ENCODE assay signal across 1 cellular context in the genomic region with DNA sequence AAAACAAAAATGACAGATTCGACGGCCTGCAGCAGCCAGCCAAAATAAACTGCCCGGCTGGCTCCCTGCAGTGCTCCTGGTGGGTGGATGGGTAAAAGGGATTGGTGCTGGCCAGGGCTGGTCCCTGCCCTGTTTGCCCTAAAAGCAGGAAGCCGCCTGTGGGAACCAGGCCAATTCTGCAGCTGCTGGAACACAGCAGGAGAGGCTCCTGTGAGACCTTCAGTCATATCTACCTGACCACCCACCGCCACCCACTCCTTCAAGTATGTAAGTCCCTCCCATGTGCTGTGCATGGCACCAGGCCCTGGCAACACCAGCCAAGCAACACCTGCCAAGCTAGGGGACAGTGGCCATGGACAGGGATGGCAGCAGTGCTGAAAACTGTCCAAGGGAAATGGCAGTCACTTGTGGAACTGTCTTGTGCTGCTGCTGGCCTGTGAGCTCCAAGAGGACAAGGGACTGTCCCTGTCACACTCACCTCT.
TF ChIP-seq lines count a peak whose summit lies in the region.

No MANE protein-coding gene starts in this region.

TF ChIP-seq in GM23338, 12 proteins besides CTCF, POLR2A, EP300 and RAD21 (continued from another document):
- TF ChIP-seq, protein P1, sequence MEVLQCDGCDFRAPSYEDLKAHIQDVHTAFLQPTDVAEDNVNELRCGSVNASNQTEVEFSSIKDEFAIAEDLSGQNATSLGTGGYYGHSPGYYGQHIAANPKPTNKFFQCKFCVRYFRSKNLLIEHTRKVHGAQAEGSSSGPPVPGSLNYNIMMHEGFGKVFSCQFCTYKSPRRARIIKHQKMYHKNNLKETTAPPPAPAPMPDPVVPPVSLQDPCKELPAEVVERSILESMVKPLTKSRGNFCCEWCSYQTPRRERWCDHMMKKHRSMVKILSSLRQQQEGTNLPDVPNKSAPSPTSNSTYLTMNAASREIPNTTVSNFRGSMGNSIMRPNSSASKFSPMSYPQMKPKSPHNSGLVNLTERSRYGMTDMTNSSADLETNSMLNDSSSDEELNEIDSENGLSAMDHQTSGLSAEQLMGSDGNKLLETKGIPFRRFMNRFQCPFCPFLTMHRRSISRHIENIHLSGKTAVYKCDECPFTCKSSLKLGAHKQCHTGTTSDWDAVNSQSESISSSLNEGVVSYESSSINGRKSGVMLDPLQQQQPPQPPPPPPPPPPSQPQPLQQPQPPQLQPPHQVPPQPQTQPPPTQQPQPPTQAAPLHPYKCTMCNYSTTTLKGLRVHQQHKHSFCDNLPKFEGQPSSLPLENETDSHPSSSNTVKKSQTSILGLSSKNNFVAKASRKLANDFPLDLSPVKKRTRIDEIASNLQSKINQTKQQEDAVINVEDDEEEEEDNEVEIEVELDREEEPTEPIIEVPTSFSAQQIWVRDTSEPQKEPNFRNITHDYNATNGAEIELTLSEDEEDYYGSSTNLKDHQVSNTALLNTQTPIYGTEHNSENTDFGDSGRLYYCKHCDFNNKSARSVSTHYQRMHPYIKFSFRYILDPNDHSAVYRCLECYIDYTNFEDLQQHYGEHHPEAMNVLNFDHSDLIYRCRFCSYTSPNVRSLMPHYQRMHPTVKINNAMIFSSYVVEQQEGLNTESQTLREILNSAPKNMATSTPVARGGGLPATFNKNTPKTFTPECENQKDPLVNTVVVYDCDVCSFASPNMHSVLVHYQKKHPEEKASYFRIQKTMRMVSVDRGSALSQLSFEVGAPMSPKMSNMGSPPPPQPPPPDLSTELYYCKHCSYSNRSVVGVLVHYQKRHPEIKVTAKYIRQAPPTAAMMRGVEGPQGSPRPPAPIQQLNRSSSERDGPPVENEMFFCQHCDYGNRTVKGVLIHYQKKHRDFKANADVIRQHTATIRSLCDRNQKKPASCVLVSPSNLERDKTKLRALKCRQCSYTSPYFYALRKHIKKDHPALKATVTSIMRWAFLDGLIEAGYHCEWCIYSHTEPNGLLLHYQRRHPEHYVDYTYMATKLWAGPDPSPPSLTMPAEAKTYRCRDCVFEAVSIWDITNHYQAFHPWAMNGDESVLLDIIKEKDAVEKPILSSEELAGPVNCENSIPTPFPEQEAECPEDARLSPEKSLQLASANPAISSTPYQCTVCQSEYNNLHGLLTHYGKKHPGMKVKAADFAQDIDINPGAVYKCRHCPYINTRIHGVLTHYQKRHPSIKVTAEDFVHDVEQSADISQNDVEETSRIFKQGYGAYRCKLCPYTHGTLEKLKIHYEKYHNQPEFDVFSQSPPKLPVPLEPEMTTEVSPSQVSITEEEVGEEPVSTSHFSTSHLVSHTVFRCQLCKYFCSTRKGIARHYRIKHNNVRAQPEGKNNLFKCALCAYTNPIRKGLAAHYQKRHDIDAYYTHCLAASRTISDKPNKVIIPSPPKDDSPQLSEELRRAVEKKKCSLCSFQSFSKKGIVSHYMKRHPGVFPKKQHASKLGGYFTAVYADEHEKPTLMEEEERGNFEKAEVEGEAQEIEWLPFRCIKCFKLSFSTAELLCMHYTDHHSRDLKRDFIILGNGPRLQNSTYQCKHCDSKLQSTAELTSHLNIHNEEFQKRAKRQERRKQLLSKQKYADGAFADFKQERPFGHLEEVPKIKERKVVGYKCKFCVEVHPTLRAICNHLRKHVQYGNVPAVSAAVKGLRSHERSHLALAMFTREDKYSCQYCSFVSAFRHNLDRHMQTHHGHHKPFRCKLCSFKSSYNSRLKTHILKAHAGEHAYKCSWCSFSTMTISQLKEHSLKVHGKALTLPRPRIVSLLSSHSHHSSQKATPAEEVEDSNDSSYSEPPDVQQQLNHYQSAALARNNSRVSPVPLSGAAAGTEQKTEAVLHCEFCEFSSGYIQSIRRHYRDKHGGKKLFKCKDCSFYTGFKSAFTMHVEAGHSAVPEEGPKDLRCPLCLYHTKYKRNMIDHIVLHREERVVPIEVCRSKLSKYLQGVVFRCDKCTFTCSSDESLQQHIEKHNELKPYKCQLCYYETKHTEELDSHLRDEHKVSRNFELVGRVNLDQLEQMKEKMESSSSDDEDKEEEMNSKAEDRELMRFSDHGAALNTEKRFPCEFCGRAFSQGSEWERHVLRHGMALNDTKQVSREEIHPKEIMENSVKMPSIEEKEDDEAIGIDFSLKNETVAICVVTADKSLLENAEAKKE (CRISPR knock-in tag; IDR thresholded peaks at IDR 0.05): no peak
- TF ChIP-seq JUNB (IDR thresholded peaks at IDR 0.05; ENCODE audit: unreplicated experiment): no peak
- no peak for TF ChIP-seq STAT1 (IDR thresholded peaks at IDR 0.05; ENCODE audit: unreplicated experiment)
- no peak for TF ChIP-seq EZH2phosphoT487 (IDR thresholded peaks at IDR 0.05; ENCODE audit: unreplicated experiment)
- TF ChIP-seq NANOG (IDR thresholded peaks at IDR 0.05; ENCODE audit: borderline replicate concordance): no peak
- no peak for TF ChIP-seq EZH2 (IDR thresholded peaks at IDR 0.05; ENCODE audit: low read depth, unreplicated experiment)
- no peak for TF ChIP-seq ZNF114 (CRISPR knock-in tag; IDR thresholded peaks at IDR 0.05)
